Comparison of ENCODE assay signal across 23 cellular contexts in genomic region chr15:75814794-75815193, GRCh38. TPM values are rescaled to one million over a fixed set of nuclear protein-coding genes. Genes with fewer than 3 reads are reported as not detected.
DNase-seq lines count a peak whose midpoint lies in the region; ATAC-seq, FAIRE-seq and TF ChIP-seq lines count a peak whose summit lies in the region.
"Had no signal": no experiment of that assay in that cellular context is flagged by ENCODE, and none has a peak within 500 bp of the region (broad histone marks: within the 10 kb centered on the region; RNA-seq: fewer than 3 reads in every experiment).

No MANE protein-coding gene starts in this region.

- TF ChIP-seq CTCF in HepG2 (CRISPR knock-in tag; IDR thresholded peaks at IDR 0.05), result no peak
- TF ChIP-seq CTCF in right lobe of liver (IDR thresholded peaks at IDR 0.05), result no peak
- TF ChIP-seq CTCF in H1 (IDR thresholded peaks at IDR 0.05; ENCODE audit: control extremely low read depth in 1 of 3, insufficient read depth in 1 of 3, low read depth in 1 of 3, low read length in 3 of 3), result no peak
- TF ChIP-seq CTCF in nephron progenitor cell (IDR thresholded peaks at IDR 0.05), result no peak

- no peak overlapping the region for H4K5ac ChIP-seq in H1 (ENCODE audit: insufficient read length, low read depth, low read length)

- H3K4me2 ChIP-seq in HepG2 (ENCODE audit: low read depth, low read length) (peak overlapping the region; percentile 32; the same call in 1 of the 2 replicates), H1 (ENCODE audit: insufficient read depth in 1 of 2, low read depth in 2 of 2, low read length in 2 of 2) (no peak overlapping the region)
- H3K4me2 ChIP-seq: BLaER1 had no signal

- no peak overlapping the region for H3K18ac ChIP-seq in H1 (ENCODE audit: extremely low read depth, low read length)

- no peaks in the 10 kb centered on the region for H3K4me1 ChIP-seq in HepG2 (ENCODE audit: insufficient read depth, low read length)
- H3K4me1 ChIP-seq in right lobe of liver, result no peaks in the 10 kb centered on the region
- peaks cover 0 to 5% (median 0%) of the 10 kb centered on the region in 4 experiments; a peak in 1 of 7 replicates for H3K4me1 ChIP-seq in H1 (replicated peaks in 1 of 4; ENCODE audit: control insufficient read depth in 3 of 4, insufficient read depth in 4 of 4, low read length in 3 of 4)
- H3K4me1 ChIP-seq: Caco-2 had no signal

- H3K23ac ChIP-seq in H1 (ENCODE audit: insufficient read length), result no peak overlapping the region

- CTCF ChIA-PET in HepG2 (lab: Yijun Ruan, JAX; ENCODE audit: low intra/inter-chr PET ratio, low total read pairs), result no interaction called here
- CTCF ChIA-PET in H1 (lab: Charles Lee; ENCODE audit: partially characterized antibody), result interaction anchor here (1.1 to 3.8 kb wide), 11 partner anchors 9 to 129 kb away, joined by 3 to 25 read pairs (median 4); partner anchors contain the start of gene FBXO22

- ATAC-seq in HepG2 (peak; percentile 49), right lobe of liver (no peak), HG03108 (IDR thresholded peaks at IDR 0.05; ENCODE audit: unreplicated experiment) (no peak), HG02678 (IDR thresholded peaks at IDR 0.05; ENCODE audit: unreplicated experiment) (no peak)
- ATAC-seq: CD8-positive, alpha-beta T cell had no signal

- H3K27me3 Mint-ChIP-seq in nephron progenitor cell (ENCODE audit: low read depth, poor library complexity), result peaks cover 2% of the 10 kb centered on the region
- H3K27me3 Mint-ChIP-seq in activated T-helper 1 cell treated with anti-CD3 and anti-CD28 coated beads, Interleukin-12 subunit alpha, Interleukin-12 subunit beta, Interleukin-2, Interleukin-4 antibody, amounts not matched to agents 30 ng/mL and 10 ng/mL and 1 ng/mL, durations not matched to agents 14 hours and 24 hours and 36 hours (ENCODE audit: insufficient read depth), result no peaks in the 10 kb centered on the region

- no peak for TF ChIP-seq EP300 in HepG2 (IDR thresholded peaks at IDR 0.05; ENCODE audit: low read depth in 2 of 2, low read length in 2 of 2)
- no peak for TF ChIP-seq EP300 in HepG2 (CRISPR knock-in tag; IDR thresholded peaks at IDR 0.05; ENCODE audit: borderline replicate concordance)
- no peak for TF ChIP-seq EP300 in H1 (IDR thresholded peaks at IDR 0.05; ENCODE audit: borderline replicate concordance in 1 of 2, low read depth in 2 of 2, low read length in 2 of 2)

- no peak overlapping the region for H3K4me3 Mint-ChIP-seq in nephron progenitor cell
- H3K4me3 Mint-ChIP-seq in activated T-helper 1 cell treated with anti-CD3 and anti-CD28 coated beads, Interleukin-12 subunit alpha, Interleukin-12 subunit beta, Interleukin-2, Interleukin-4 antibody, amounts not matched to agents 30 ng/mL and 10 ng/mL and 1 ng/mL, durations not matched to agents 14 hours and 24 hours and 36 hours, result no peak overlapping the region
- H3K4me3 Mint-ChIP-seq: B cell; CD4-positive, CD25-positive, alpha-beta regulatory T cell; CD8-positive, alpha-beta T cell had no signal

- no peak overlapping the region for H3K4ac ChIP-seq in H1 (replicated peaks; ENCODE audit: insufficient read length, low read depth, low read length)

- H2BK12ac ChIP-seq in H1 (ENCODE audit: low read depth, low read length), result no peak overlapping the region

- H4K20me1 ChIP-seq in HepG2 (ENCODE audit: insufficient read depth, low read length), result no peaks in the 10 kb centered on the region
- H4K20me1 ChIP-seq in H1 (replicated peaks in 1 of 2; ENCODE audit: control insufficient read depth in 1 of 2, insufficient read depth in 2 of 2, low read length in 2 of 2), result no peaks in the 10 kb centered on the region
- H4K20me1 ChIP-seq: BLaER1 had no signal

- H3K9me3 ChIP-seq in HepG2 (ENCODE audit: low read length) (no peaks in the 10 kb centered on the region), right lobe of liver (no peaks in the 10 kb centered on the region), H1 (ENCODE audit: insufficient read depth in 2 of 2, low read depth in 1 of 2, low read length in 1 of 2) (no peaks in the 10 kb centered on the region)
- H3K9me3 ChIP-seq: BLaER1, Caco-2, HAP-1 had no signal

- no peak for TF ChIP-seq RAD21 in HepG2 (CRISPR knock-in tag; IDR thresholded peaks at IDR 0.05)
- no peak; a peak in 1 of 4 replicates for TF ChIP-seq RAD21 in H1 (IDR thresholded peaks at IDR 0.05 in 1 of 2, conservative IDR thresholded peaks at IDR 0.05 in 1 of 2; ENCODE audit: low read depth in 2 of 2, low read length in 2 of 2)

- H2BK120ac ChIP-seq in H1 (replicated peaks; ENCODE audit: low read depth, low read length), result no peak overlapping the region

- H3K9ac ChIP-seq in HepG2 (ENCODE audit: insufficient read depth, low read depth, low read length) (no peak overlapping the region), H1 (replicated peaks in 1 of 4; ENCODE audit: extremely low read depth in 1 of 4, low read depth in 3 of 4, low read length in 3 of 4) (no peak overlapping the region)
- H3K9ac ChIP-seq: BLaER1, GM23248 had no signal

- H3K27ac ChIP-seq in HepG2 (ENCODE audit: extremely low read length, insufficient read depth, low read length), result no peak overlapping the region
- H3K27ac ChIP-seq in right lobe of liver, result no peak overlapping the region
- no peak overlapping the region for H3K27ac ChIP-seq in H1 (ENCODE audit: low read depth, low read length)
- H3K27ac ChIP-seq: 22Rv1, BLaER1, C4-2B, GM23248 had no signal

- H3K4me3 ChIP-seq in HepG2 (replicated peaks in 1 of 3; ENCODE audit: insufficient read depth in 1 of 3, low read depth in 2 of 3, low read length in 3 of 3) (no peak overlapping the region), right lobe of liver (no peak overlapping the region), H1 (ENCODE audit: extremely low read depth in 1 of 4, insufficient read depth in 2 of 4, low read depth in 3 of 4, low read length in 4 of 4) (no peak overlapping the region)
- H3K4me3 ChIP-seq: BLaER1, GM23248, HAP-1 had no signal

- H3K36me3 ChIP-seq in HepG2 (replicated peaks in 1 of 2; ENCODE audit: control insufficient read depth in 1 of 2, insufficient read depth in 2 of 2, low read length in 2 of 2) (no peaks in the 10 kb centered on the region), right lobe of liver (no peaks in the 10 kb centered on the region), H1 (ENCODE audit: control insufficient read depth in 2 of 4, insufficient read depth in 4 of 4, low read length in 3 of 4) (no peaks in the 10 kb centered on the region)
- H3K36me3 ChIP-seq: BLaER1, HAP-1 had no signal

- no peak overlapping the region for H3K14ac ChIP-seq in H1 (ENCODE audit: insufficient read length)

- no peak overlapping the region for H2AK5ac ChIP-seq in H1 (ENCODE audit: low read depth, low read length)

- POLR2A ChIA-PET in HepG2 (lab: Yijun Ruan, JAX) (no interaction called here), H1 (lab: Charles Lee; ENCODE audit: partially characterized antibody) (interaction anchor here (1.0 to 1.5 kb wide), 3 partner anchors 28 to 114 kb away, joined by 3 to 4 read pairs (median 3); partner anchors contain the start of gene UBE2Q2)

- FAIRE-seq in HepG2 (lab: Jason Lieb, UNC), result no peak
- no peak for FAIRE-seq in H1 (lab: Jason Lieb, UNC)
- FAIRE-seq: A204.1, G401.6, GM12892, H54 had no signal

- H3K27ac Mint-ChIP-seq in nephron progenitor cell, result peak overlapping the region; percentile 73
- H3K27ac Mint-ChIP-seq in activated T-helper 1 cell treated with anti-CD3 and anti-CD28 coated beads, Interleukin-12 subunit alpha, Interleukin-12 subunit beta, Interleukin-2, Interleukin-4 antibody, amounts not matched to agents 30 ng/mL and 10 ng/mL and 1 ng/mL, durations not matched to agents 14 hours and 24 hours and 36 hours, result no peak overlapping the region
- H3K27ac Mint-ChIP-seq: B cell; CD4-positive, CD25-positive, alpha-beta regulatory T cell; CD8-positive, alpha-beta T cell had no signal

- H2BK5ac ChIP-seq in H1 (ENCODE audit: low read depth, low read length), result no peak overlapping the region

- BruUV-seq in HepG2 (replicated peaks; lab: Mats Ljungman, UMichigan), result no TSS peak

- H3K79me2 ChIP-seq in HepG2 (ENCODE audit: insufficient read depth, low read length) (no peaks in the 10 kb centered on the region), H1 (ENCODE audit: control insufficient read depth in 1 of 2, insufficient read depth in 2 of 2, low read length in 2 of 2) (no peaks in the 10 kb centered on the region)

- no peaks in the 10 kb centered on the region for H3K23me2 ChIP-seq in H1 (ENCODE audit: low read depth, low read length)

- H3K56ac ChIP-seq in H1 (replicated peaks; ENCODE audit: insufficient read length, low read depth, low read length), result no peak overlapping the region

- H3K27me3 ChIP-seq in HepG2 (ENCODE audit: control insufficient read depth in 1 of 2, insufficient read depth in 2 of 2, low read length in 2 of 2), result no peaks in the 10 kb centered on the region; a peak in 1 of 5 replicates
- H3K27me3 ChIP-seq in right lobe of liver, result no peaks in the 10 kb centered on the region
- H3K27me3 ChIP-seq in H1 (replicated peaks in 1 of 4; ENCODE audit: control insufficient read depth in 3 of 4, extremely low read depth in 1 of 4, insufficient read depth in 3 of 4, low read length in 3 of 4), result no peaks in the 10 kb centered on the region
- H3K27me3 ChIP-seq: BLaER1 had no signal

- 26% methylated on average over 5 of the region's 5 CpGs for WGBS in HepG2 (ENCODE audit: low lambda C conversion rate)
- WGBS in right lobe of liver (ENCODE audit: insufficient coverage, low coverage, low lambda C conversion rate, missing lambda C conversion rate), result 94% methylated on average over 5 of the region's 5 CpGs
- WGBS in H1 (ENCODE audit: extremely low coverage in 1 of 2, insufficient coverage in 1 of 2, insufficient read length in 1 of 2, insufficient replicate concordance in 2 of 2, low coverage in 1 of 2, low lambda C conversion rate in 2 of 2, missing lambda C conversion rate in 1 of 2), 2 experiments, result 87% methylated on average over 5 of the region's 5 CpGs; no CpG with 5 or more reads in 1 of the 2 experiments

- H3K79me1 ChIP-seq in H1 (ENCODE audit: low read depth, low read length), result no peaks in the 10 kb centered on the region

- in situ Hi-C loops in HepG2 (cut with HindIII; ENCODE audit: extremely low pct_ligation_motif_present, low pct_unique_long_range_greater_than_20kb), result loop anchor here (5.0 to 10.0 kb wide), 2 partner anchors 110 to 328 kb away; no protein-coding TSS in a partner anchor

- H4K91ac ChIP-seq in H1 (replicated peaks; ENCODE audit: insufficient read length, low read length), result no peak overlapping the region

- H2BK15ac ChIP-seq in H1 (ENCODE audit: low read length), result no peak overlapping the region

- no peaks in the 10 kb centered on the region for H3K36me3 Mint-ChIP-seq in nephron progenitor cell (ENCODE audit: low read depth)
- no peaks in the 10 kb centered on the region for H3K36me3 Mint-ChIP-seq in activated T-helper 1 cell treated with anti-CD3 and anti-CD28 coated beads, Interleukin-12 subunit alpha, Interleukin-12 subunit beta, Interleukin-2, Interleukin-4 antibody, amounts not matched to agents 30 ng/mL and 10 ng/mL and 1 ng/mL, durations not matched to agents 14 hours and 24 hours and 36 hours (ENCODE audit: low read depth)
- H3K36me3 Mint-ChIP-seq: CD4-positive, CD25-positive, alpha-beta regulatory T cell; CD8-positive, alpha-beta T cell had no signal

- no peak overlapping the region for H4K8ac ChIP-seq in H1 (ENCODE audit: extremely low read depth, insufficient read depth, low read length)

- H2BK20ac ChIP-seq in H1 (ENCODE audit: low read length), result no peak overlapping the region

- peaks cover 4% of the 10 kb centered on the region for H3K9me3 Mint-ChIP-seq in nephron progenitor cell
- H3K9me3 Mint-ChIP-seq in activated T-helper 1 cell treated with anti-CD3 and anti-CD28 coated beads, Interleukin-12 subunit alpha, Interleukin-12 subunit beta, Interleukin-2, Interleukin-4 antibody, amounts not matched to agents 30 ng/mL and 10 ng/mL and 1 ng/mL, durations not matched to agents 14 hours and 24 hours and 36 hours, result no peaks in the 10 kb centered on the region
- H3K9me3 Mint-ChIP-seq: CD8-positive, alpha-beta T cell had no signal

- peaks cover 14% of the 10 kb centered on the region for H3K4me1 Mint-ChIP-seq in nephron progenitor cell
- peaks cover 22% of the 10 kb centered on the region for H3K4me1 Mint-ChIP-seq in activated T-helper 1 cell treated with anti-CD3 and anti-CD28 coated beads, Interleukin-12 subunit alpha, Interleukin-12 subunit beta, Interleukin-2, Interleukin-4 antibody, amounts not matched to agents 30 ng/mL and 10 ng/mL and 1 ng/mL, durations not matched to agents 14 hours and 24 hours and 36 hours (ENCODE audit: low read depth)

- DNase-seq in HepG2 (ENCODE audit: low spot score), result no peak
- no peak for DNase-seq in right lobe of liver
- no peak for DNase-seq in H1 (ENCODE audit: low read depth in 1 of 2, low spot score in 2 of 2)
- no peak for DNase-seq in nephron progenitor cell
- no peak for DNase-seq in activated T-helper 1 cell treated with anti-CD3 and anti-CD28 coated beads, Interleukin-12 subunit alpha, Interleukin-12 subunit beta, Interleukin-2, Interleukin-4 antibody, amounts not matched to agents 30 ng/mL and 10 ng/mL and 1 ng/mL, durations not matched to agents 14 hours and 24 hours and 36 hours (ENCODE audit: low spot score)
- DNase-seq in SW480 (ENCODE audit: low spot score), result no peak
- DNase-seq: Caco-2; CD4-positive, CD25-positive, alpha-beta regulatory T cell; CD8-positive, alpha-beta T cell; DMS153; DND-41; GM23248 had no signal

- no peak for TF ChIP-seq POLR2A in HepG2 (IDR thresholded peaks at IDR 0.05; ENCODE audit: insufficient read depth in 1 of 2, low read depth in 2 of 2, low read length in 2 of 2)
- TF ChIP-seq POLR2A in right lobe of liver (IDR thresholded peaks at IDR 0.05), result no peak
- no peak for TF ChIP-seq POLR2A in H1 (IDR thresholded peaks at IDR 0.05; ENCODE audit: control extremely low read depth in 1 of 2, low read depth in 2 of 2, low read length in 2 of 2)

- H2AFZ ChIP-seq in HepG2 (ENCODE audit: low read length) (no peak overlapping the region), H1 (ENCODE audit: low read length) (peak overlapping the region; percentile 87)
- H2AFZ ChIP-seq: GM23248 had no signal

- intact Hi-C loops in HepG2 (cut with micrococcal nuclease; ENCODE audit: unreplicated experiment), result no loop called here
- intact Hi-C loops in right lobe of liver (cut with DNase I), result no loop called here
- intact Hi-C loops in activated T-helper 1 cell treated with anti-CD3 and anti-CD28 coated beads, Interleukin-12 subunit alpha, Interleukin-12 subunit beta, Interleukin-2, Interleukin-4 antibody, amounts not matched to agents 30 ng/mL and 10 ng/mL and 1 ng/mL, durations not matched to agents 14 hours and 24 hours and 36 hours (cut with micrococcal nuclease), result loop anchor here (5.0 to 10.0 kb wide), 2 partner anchors 237 to 250 kb away; partner anchors contain the start of gene PTPN9

RNA-seq across cellular contexts. Expression of gene UBE2Q2, which starts 28.5 kb away (rescaled TPM):
- total RNA-seq in HepG2 (2016; rRNA removed; fragmentation: Illumina TruSeq; extraction: Trizol) (20.1 and 20.4 TPM in 2 replicates), right lobe of liver (1 to 10 TPM; 2.6 to 9.5 (median 4.6) TPM)
- total RNA-seq in HepG2 (2016; cell fraction: cytosol; rRNA removed; fragmentation: Illumina TruSeq; extraction: Trizol; ENCODE audit: low read depth), result 28.3 and 29.7 TPM in 2 replicates
- 19.0 and 20.4 TPM in 2 replicates for total RNA-seq in HepG2 (2016; cell fraction: insoluble cytoplasmic fraction; rRNA removed; fragmentation: Illumina TruSeq; extraction: Trizol)
- total RNA-seq in HepG2 (2016; cell fraction: membrane; rRNA removed; fragmentation: Illumina TruSeq; extraction: Trizol), result 41.0 and 48.0 TPM in 2 replicates
- 14.5 and 16.7 TPM in 2 replicates for total RNA-seq in HepG2 (2016; cell fraction: nucleus; rRNA removed; fragmentation: Illumina TruSeq; extraction: Trizol)
- polyA plus RNA-seq in HepG2 (2011; rRNA removed) (10.6 and 11.4 TPM in 2 replicates), H1 (2011; rRNA removed) (6.5 and 10.1 TPM in 2 replicates)
- polyA plus RNA-seq in HepG2 (2011; cell fraction: cytosol; rRNA removed), result 4.6 and 8.2 TPM in 2 replicates
- polyA plus RNA-seq in HepG2 (2011; cell fraction: nucleus; rRNA removed), result 8.9 and 9.8 TPM in 2 replicates
- 12.2 and 12.6 TPM in 2 replicates for polyA plus RNA-seq in HepG2 (2012)
- 21.3 and 23.2 TPM in 2 replicates for polyA plus RNA-seq in HepG2 (2016; cell fraction: cytosol; fragmentation: Illumina TruSeq; extraction: Trizol; ENCODE audit: low read depth)
- polyA plus RNA-seq in HepG2 (2016; cell fraction: insoluble cytoplasmic fraction; fragmentation: Illumina TruSeq; extraction: Trizol; ENCODE audit: low read depth), result 18.6 and 19.5 TPM in 2 replicates
- polyA plus RNA-seq in HepG2 (2016; cell fraction: membrane; fragmentation: Illumina TruSeq; extraction: Trizol; ENCODE audit: low read depth), result 34.5 and 36.1 TPM in 2 replicates
- polyA plus RNA-seq in HepG2 (2016; cell fraction: nucleus; fragmentation: Illumina TruSeq; extraction: Trizol; ENCODE audit: insufficient read depth, low read depth), result 20.5 and 22.4 TPM in 2 replicates
- polyA minus RNA-seq in HepG2 (2011; rRNA and poly(A)+ RNA removed; ENCODE audit: low replicate concordance), result 4.1 and 10.7 TPM in 2 replicates
- polyA minus RNA-seq in HepG2 (2011; cell fraction: cytosol; rRNA and poly(A)+ RNA removed), result 6.2 and 12.2 TPM in 2 replicates
- polyA minus RNA-seq in HepG2 (2011; cell fraction: nucleus; rRNA and poly(A)+ RNA removed), result 17.4 and 17.5 TPM in 2 replicates
- total RNA-seq in H1 (2021; fragmentation: NEBNext Ultra II Directional; extraction: Animal tissue kit (Norgen Biotek cat#: 25700)), result 22.4 and 22.7 TPM in 2 replicates
- 12.3 TPM for polyA plus RNA-seq in H1 (2011; cell fraction: cytosol; rRNA removed)
- 13.9 TPM for polyA plus RNA-seq in H1 (2011; cell fraction: nucleus; rRNA removed)
- 9.2 to 14.6 TPM (median 10.4 TPM) in 4 replicates for polyA plus RNA-seq in H1 (2012, experiment 1 of 2)
- 1.3 TPM for polyA plus RNA-seq in H1 (2012, experiment 2 of 2)
- polyA plus RNA-seq in H1 (2013, experiment 1 of 2), result 12.7 TPM
- polyA plus RNA-seq in H1 (2013, experiment 2 of 2), result 13.4 TPM
- polyA minus RNA-seq in H1 (2011; rRNA and poly(A)+ RNA removed), result 8.8 and 9.4 TPM in 2 replicates
- 9.2 TPM for polyA minus RNA-seq in H1 (2011; cell fraction: cytosol; rRNA and poly(A)+ RNA removed)
- polyA minus RNA-seq in H1 (2011; cell fraction: nucleus; rRNA and poly(A)+ RNA removed), result 30.1 TPM
- total RNA-seq in activated T-helper 1 cell treated with anti-CD3 and anti-CD28 coated beads, Interleukin-12 subunit alpha, Interleukin-12 subunit beta, Interleukin-2, Interleukin-4 antibody, amounts not matched to agents 30 ng/mL and 10 ng/mL and 1 ng/mL, durations not matched to agents 14 hours and 24 hours and 36 hours, result 20.5 and 20.9 TPM in 2 replicates
